In genomic region chr1:70205437-70206118, GRCh38 we compare ENCODE assay signal across 1 cellular context.
TF ChIP-seq lines count a peak whose summit lies in the region.

Gene LRRC40 (minus strand): TSS chr1:70205579. CDS start chr1:70205540, 39 bp downstream.

TF ChIP-seq in SK-N-SH, 30 proteins besides CTCF, POLR2A, EP300 and RAD21 (continued from another document):
- TF ChIP-seq FOSL2 (IDR thresholded peaks at IDR 0.05; ENCODE audit: borderline replicate concordance, low read depth) (no peak), GATA2 (CRISPR knock-in tag; IDR thresholded peaks at IDR 0.05) (no peak), SMC3 (IDR thresholded peaks at IDR 0.05; ENCODE audit: low read depth, low read length) (no peak), ZBTB33 (IDR thresholded peaks at IDR 0.05; ENCODE audit: borderline replicate concordance, low read depth) (peak; percentile 84; the same call in 1 of the 2 replicates), RFX5 (IDR thresholded peaks at IDR 0.05; ENCODE audit: low read length) (peak; percentile 72; the same call in 1 of the 2 replicates), MEF2A (IDR thresholded peaks at IDR 0.05; ENCODE audit: borderline replicate concordance, low read depth) (no peak), SIN3A (IDR thresholded peaks at IDR 0.05; ENCODE audit: borderline replicate concordance, low read depth, low read length) (peak; percentile 91; the same call in 1 of the 2 replicates), USF1 (IDR thresholded peaks at IDR 0.05; ENCODE audit: borderline replicate concordance, low read depth) (no peak), PBX3 (IDR thresholded peaks at IDR 0.05) (no peak), NRF1 (IDR thresholded peaks at IDR 0.05; ENCODE audit: low read depth, low read length) (no peak)
